26 cellular contexts compared by ENCODE assay signal in the genomic region with DNA sequence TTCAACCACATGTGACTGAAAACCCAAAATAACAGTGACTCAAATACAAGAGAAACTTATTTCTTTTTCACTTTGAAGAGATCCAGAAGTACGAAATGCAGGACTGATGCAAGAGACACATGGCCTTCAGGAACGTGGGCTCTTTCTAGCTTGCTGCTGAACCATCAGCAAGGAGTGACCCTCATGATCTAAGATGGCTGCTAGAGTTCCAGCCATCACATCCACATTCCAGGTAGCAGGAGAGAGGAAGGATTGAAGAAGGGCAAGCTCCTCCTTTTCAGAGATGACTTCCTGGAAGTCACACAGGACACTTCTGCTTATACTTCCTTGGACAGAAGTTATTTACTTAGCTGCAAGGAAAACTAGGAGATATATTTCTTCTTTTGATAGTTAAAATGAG.
DNase-seq lines count a peak whose midpoint lies in the region; ATAC-seq, FAIRE-seq and TF ChIP-seq lines count a peak whose summit lies in the region.
"Had no signal": no experiment of that assay in that cellular context is flagged by ENCODE, and none has a peak within 500 bp of the region (broad histone marks: within the 10 kb centered on the region; RNA-seq: fewer than 3 reads in every experiment).

No MANE protein-coding gene starts in this region.

- H4K20me1 ChIP-seq in H1 (replicated peaks in 1 of 2; ENCODE audit: control insufficient read depth in 1 of 2, insufficient read depth in 2 of 2, low read length in 2 of 2) = no peaks in the 10 kb centered on the region
- H4K20me1 ChIP-seq: BLaER1 had no signal

- peaks cover 6% of the 10 kb centered on the region for H3K9me3 Mint-ChIP-seq in WTC11
- H3K9me3 Mint-ChIP-seq: CD8-positive, alpha-beta memory T cell had no signal

- TF ChIP-seq POLR2A in H1 (IDR thresholded peaks at IDR 0.05; ENCODE audit: control extremely low read depth in 1 of 2, low read depth in 2 of 2, low read length in 2 of 2) (no peak), ovary (IDR thresholded peaks at IDR 0.05) (no peak)

- H3K36me3 Mint-ChIP-seq in WTC11 = peaks cover 3% of the 10 kb centered on the region; the same call in 1 of the 2 replicates
- H3K36me3 Mint-ChIP-seq: CD14-positive monocyte; CD4-positive, alpha-beta memory T cell; CD4-positive, CD25-positive, alpha-beta regulatory T cell had no signal

- no peak overlapping the region for H3K23ac ChIP-seq in H1 (ENCODE audit: insufficient read length)

- no peak overlapping the region for H2BK120ac ChIP-seq in H1 (replicated peaks; ENCODE audit: low read depth, low read length)

- H3K79me2 ChIP-seq in H1 (ENCODE audit: control insufficient read depth in 1 of 2, insufficient read depth in 2 of 2, low read length in 2 of 2) = no peaks in the 10 kb centered on the region

- H3K4me3 ChIP-seq in H1 (ENCODE audit: extremely low read depth in 1 of 4, insufficient read depth in 2 of 4, low read depth in 3 of 4, low read length in 4 of 4) (no peak overlapping the region), ovary (no peak overlapping the region), upper lobe of right lung (no peak overlapping the region)
- H3K4me3 ChIP-seq: BLaER1, GM12878 had no signal

- no peak overlapping the region for H2AFZ ChIP-seq in H1 (ENCODE audit: low read length)

- TF ChIP-seq RAD21 in H1 (IDR thresholded peaks at IDR 0.05 in 1 of 2, conservative IDR thresholded peaks at IDR 0.05 in 1 of 2; ENCODE audit: low read depth in 2 of 2, low read length in 2 of 2) = no peak

- H3K27ac Mint-ChIP-seq in WTC11 = no peak overlapping the region
- H3K27ac Mint-ChIP-seq: CD14-positive monocyte; CD4-positive, alpha-beta memory T cell; CD4-positive, CD25-positive, alpha-beta regulatory T cell; CD8-positive, alpha-beta memory T cell had no signal

- H2AK5ac ChIP-seq in H1 (ENCODE audit: low read depth, low read length) = no peak overlapping the region

- H3K27me3 ChIP-seq in H1 (replicated peaks in 1 of 4; ENCODE audit: control insufficient read depth in 3 of 4, extremely low read depth in 1 of 4, insufficient read depth in 3 of 4, low read length in 3 of 4) = no peaks in the 10 kb centered on the region
- H3K27me3 ChIP-seq in ovary = no peaks in the 10 kb centered on the region
- peaks cover 6% of the 10 kb centered on the region for H3K27me3 ChIP-seq in upper lobe of right lung
- H3K27me3 ChIP-seq: BLaER1 had no signal

- no peak overlapping the region for H3K4me2 ChIP-seq in H1 (ENCODE audit: insufficient read depth in 1 of 2, low read depth in 2 of 2, low read length in 2 of 2)
- H3K4me2 ChIP-seq: BLaER1 had no signal

- no peak overlapping the region for H4K8ac ChIP-seq in H1 (ENCODE audit: extremely low read depth, insufficient read depth, low read length)

- CTCF ChIA-PET in WTC11 (lab: Charles Lee) = interaction anchor here (0.8 to 1.2 kb wide), 2 partner anchors 20 to 54 kb away, joined by 3 to 4 read pairs; no protein-coding TSS in a partner anchor
- CTCF ChIA-PET in H1 (lab: Charles Lee; ENCODE audit: partially characterized antibody) = interaction anchor here (1.2 to 4.1 kb wide), 4 partner anchors 12 to 54 kb away, joined by 7 to 17 read pairs (median 8); no protein-coding TSS in a partner anchor

- POLR2A ChIA-PET in WTC11 (lab: Charles Lee) = no interaction called here
- POLR2A ChIA-PET in H1 (lab: Charles Lee; ENCODE audit: partially characterized antibody) = no interaction called here

- H3K27me3 Mint-ChIP-seq in WTC11 (ENCODE audit: low read depth) = peaks cover 3% of the 10 kb centered on the region

- no peaks in the 10 kb centered on the region for H3K79me1 ChIP-seq in H1 (ENCODE audit: low read depth, low read length)

- TF ChIP-seq EP300 in H1 (IDR thresholded peaks at IDR 0.05; ENCODE audit: borderline replicate concordance in 1 of 2, low read depth in 2 of 2, low read length in 2 of 2) (no peak), ovary (IDR thresholded peaks at IDR 0.05) (no peak)

- WGBS in H1 (ENCODE audit: extremely low coverage in 1 of 2, insufficient coverage in 1 of 2, insufficient read length in 1 of 2, insufficient replicate concordance in 2 of 2, low coverage in 1 of 2, low lambda C conversion rate in 2 of 2, missing lambda C conversion rate in 1 of 2), 2 experiments = 83% methylated on average over 2 of the region's 2 CpGs; no CpG with 5 or more reads in 1 of the 2 experiments
- WGBS in ovary, 3 donors = 83 to 91% (median 86%) methylated on average over 2 of the region's 2 CpGs

- no peak for DNase-seq in WTC11 (ENCODE audit: low spot score)
- no peak for DNase-seq in H1 (ENCODE audit: low read depth in 1 of 2, low spot score in 2 of 2)
- DNase-seq in ovary = no peak
- DNase-seq in upper lobe of right lung = no peak
- DNase-seq: 8988T; ACHN; BE2C; C1 segment of cervical spinal cord; CD4-positive, alpha-beta memory T cell; CD4-positive, CD25-positive, alpha-beta regulatory T cell; CD8-positive, alpha-beta memory T cell; COR-L47; DMS 273 treated with DMSO at 0.1 percent for 48 hours; DMS153; DMS53; DMS79; DND-41; EL; GDM1 had no signal

- no peak overlapping the region for H3K14ac ChIP-seq in H1 (ENCODE audit: insufficient read length)

- FAIRE-seq in H1 (lab: Jason Lieb, UNC) = no peak
- FAIRE-seq: A204.1, GM12878, GM12892, GM18507 had no signal

- intact Hi-C loops in ovary (cut with DNase I) = no loop called here
- intact Hi-C loops in upper lobe of right lung (cut with DNase I) = no loop called here

- no peak overlapping the region for H3K4ac ChIP-seq in H1 (replicated peaks; ENCODE audit: insufficient read length, low read depth, low read length)

- ATAC-seq in WTC11 = no peak
- ATAC-seq in GM21576 (IDR thresholded peaks at IDR 0.05; ENCODE audit: unreplicated experiment) = no peak
- ATAC-seq in upper lobe of right lung = no peak
- ATAC-seq: GM12878 had no signal

- no peak overlapping the region for H2BK12ac ChIP-seq in H1 (ENCODE audit: low read depth, low read length)

- no peak overlapping the region for H2BK15ac ChIP-seq in H1 (ENCODE audit: low read length)

- H3K27ac ChIP-seq in H1 (ENCODE audit: low read depth, low read length) (no peak overlapping the region), ovary (no peak overlapping the region), upper lobe of right lung (no peak overlapping the region)
- H3K27ac ChIP-seq: BLaER1 had no signal

- no peak overlapping the region for H2BK5ac ChIP-seq in H1 (ENCODE audit: low read depth, low read length)

- H3K4me1 ChIP-seq in H1 (replicated peaks in 1 of 4; ENCODE audit: control insufficient read depth in 3 of 4, insufficient read depth in 4 of 4, low read length in 3 of 4) = no peaks in the 10 kb centered on the region
- H3K4me1 ChIP-seq in ovary (ENCODE audit: insufficient read depth) = no peaks in the 10 kb centered on the region
- H3K4me1 ChIP-seq in upper lobe of right lung = no peaks in the 10 kb centered on the region
- H3K4me1 ChIP-seq: BE2C, BLaER1 had no signal

- no peak overlapping the region for H3K4me3 Mint-ChIP-seq in WTC11
- H3K4me3 Mint-ChIP-seq: CD14-positive monocyte; CD4-positive, alpha-beta memory T cell; CD4-positive, CD25-positive, alpha-beta regulatory T cell; CD8-positive, alpha-beta memory T cell had no signal

- H3K36me3 ChIP-seq in H1 (ENCODE audit: control insufficient read depth in 2 of 4, insufficient read depth in 4 of 4, low read length in 3 of 4) = no peaks in the 10 kb centered on the region
- H3K36me3 ChIP-seq in ovary = no peaks in the 10 kb centered on the region
- H3K36me3 ChIP-seq in upper lobe of right lung = no peaks in the 10 kb centered on the region
- H3K36me3 ChIP-seq: BE2C, BLaER1 had no signal

- no peak overlapping the region for H4K91ac ChIP-seq in H1 (replicated peaks; ENCODE audit: insufficient read length, low read length)

- no peak overlapping the region for H3K18ac ChIP-seq in H1 (ENCODE audit: extremely low read depth, low read length)

- no peak for TF ChIP-seq CTCF in WTC11 (IDR thresholded peaks at IDR 0.05)
- TF ChIP-seq CTCF in H1 (IDR thresholded peaks at IDR 0.05; ENCODE audit: control extremely low read depth in 1 of 3, insufficient read depth in 1 of 3, low read depth in 1 of 3, low read length in 3 of 3) = no peak
- TF ChIP-seq CTCF in ovary (IDR thresholded peaks at IDR 0.05) = no peak
- TF ChIP-seq CTCF in upper lobe of right lung (IDR thresholded peaks at IDR 0.05) = no peak

- H2BK20ac ChIP-seq in H1 (ENCODE audit: low read length) = no peak overlapping the region

- H3K4me1 Mint-ChIP-seq in WTC11 = peaks cover 3% of the 10 kb centered on the region
- H3K4me1 Mint-ChIP-seq: CD14-positive monocyte; CD4-positive, alpha-beta memory T cell; CD4-positive, CD25-positive, alpha-beta regulatory T cell; CD8-positive, alpha-beta memory T cell had no signal

- H3K23me2 ChIP-seq in H1 (ENCODE audit: low read depth, low read length) = no peaks in the 10 kb centered on the region

- H3K9me3 ChIP-seq in H1 (ENCODE audit: insufficient read depth in 2 of 2, low read depth in 1 of 2, low read length in 1 of 2) (peaks cover 0 to 4% of the 10 kb centered on the region in 2 experiments; a peak in 1 of 4 replicates), ovary (no peaks in the 10 kb centered on the region), upper lobe of right lung (no peaks in the 10 kb centered on the region)

- H3K56ac ChIP-seq in H1 (replicated peaks; ENCODE audit: insufficient read length, low read depth, low read length) = no peak overlapping the region

- H3K9ac ChIP-seq in H1 (replicated peaks in 1 of 4; ENCODE audit: extremely low read depth in 1 of 4, low read depth in 3 of 4, low read length in 3 of 4) = no peak overlapping the region
- H3K9ac ChIP-seq: BLaER1 had no signal

- H4K5ac ChIP-seq in H1 (ENCODE audit: insufficient read length, low read depth, low read length) = no peak overlapping the region

TF ChIP-seq in WTC11, 78 proteins besides CTCF, POLR2A, EP300 and RAD21:
- no peak for TF ChIP-seq PRRX2 (CRISPR knock-in tag; IDR thresholded peaks at IDR 0.05)
- TF ChIP-seq SP1 (CRISPR knock-in tag; conservative IDR thresholded peaks at IDR 0.05) = no peak
- TF ChIP-seq CREB1 (CRISPR knock-in tag; IDR thresholded peaks at IDR 0.05) = no peak
- TF ChIP-seq GTF2I (CRISPR knock-in tag; conservative IDR thresholded peaks at IDR 0.05) = peak; percentile 50; the same call in 1 of the 2 replicates

TF ChIP-seq in H1, 55 proteins besides CTCF, POLR2A, EP300 and RAD21:
- TF ChIP-seq CHD2 (IDR thresholded peaks at IDR 0.05; ENCODE audit: low read length) = no peak
- TF ChIP-seq KDM1A (IDR thresholded peaks at IDR 0.05; ENCODE audit: borderline replicate concordance, low read length) = peak; percentile 79; the same call in 1 of the 2 replicates
